Comparison of ENCODE assay signal across 8 cellular contexts in the genomic region with DNA sequence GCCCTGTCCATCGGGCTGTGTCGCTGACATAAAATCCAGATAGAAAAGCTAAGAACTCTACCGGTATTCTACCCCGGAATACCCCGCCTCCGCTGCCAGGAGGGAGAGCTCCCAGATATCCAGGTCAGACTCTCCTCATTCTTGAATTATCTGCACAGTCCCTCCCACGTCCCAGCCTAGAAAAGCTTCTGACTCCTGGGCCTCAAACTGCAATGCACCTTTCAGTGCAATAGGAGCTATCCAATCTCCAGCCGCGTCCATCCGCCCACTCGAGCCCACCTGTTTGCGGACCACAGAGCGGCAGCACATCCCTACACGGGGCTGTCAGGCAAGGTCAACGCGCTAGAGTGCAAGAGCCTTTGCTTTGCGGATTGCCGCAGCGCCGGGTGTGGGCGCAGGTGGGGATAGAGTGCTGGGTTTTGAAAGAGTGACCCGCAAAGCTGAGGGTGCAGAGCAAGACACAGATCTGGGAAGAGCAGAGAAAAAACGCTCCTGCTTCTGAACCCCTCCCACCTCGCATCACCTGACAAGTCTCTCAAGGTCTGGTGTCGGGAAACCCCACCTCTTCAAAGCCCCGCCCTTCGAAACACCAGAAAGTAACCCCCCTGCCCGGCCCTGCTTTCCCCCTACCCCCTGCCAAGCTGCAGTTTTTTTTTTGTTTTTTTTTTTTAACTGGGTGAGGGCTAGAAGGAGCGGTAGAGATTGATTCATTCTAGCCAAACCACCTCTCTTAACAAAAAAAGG. TPM values are rescaled to one million over a fixed set of nuclear protein-coding genes. Genes with fewer than 3 reads are reported as not detected.
DNase-seq lines count a peak whose midpoint lies in the region; ATAC-seq, FAIRE-seq and TF ChIP-seq lines count a peak whose summit lies in the region.

No MANE protein-coding gene starts in this region.

- no peaks in the 10 kb centered on the region for H3K27me3 ChIP-seq in breast epithelium
- no peaks in the 10 kb centered on the region for H3K27me3 ChIP-seq in smooth muscle cell (ENCODE audit: low read depth)

- H3K27ac ChIP-seq in breast epithelium (peak overlapping the region; percentile 98), smooth muscle cell (ENCODE audit: low read depth) (peak overlapping the region; percentile 96)

- H3K9me3 ChIP-seq in breast epithelium (no peaks in the 10 kb centered on the region), smooth muscle cell (replicated peaks; ENCODE audit: low read depth) (no peaks in the 10 kb centered on the region)

- WGBS in smooth muscle cell (ENCODE audit: low lambda C conversion rate) = 6% methylated on average over 29 of the region's 29 CpGs

- H4K20me1 ChIP-seq in smooth muscle cell (ENCODE audit: low read depth) = peaks cover 54% of the 10 kb centered on the region

- no peaks in the 10 kb centered on the region for H3K36me3 ChIP-seq in breast epithelium
- H3K36me3 ChIP-seq in smooth muscle cell (ENCODE audit: low read depth) = no peaks in the 10 kb centered on the region

- ATAC-seq in GM18870 (IDR thresholded peaks at IDR 0.05; ENCODE audit: unreplicated experiment) = no peak

- DNase-seq in C1 segment of cervical spinal cord (lab: John Stamatoyannopoulos, UW) = peak in 10 of 14 donors; percentile 19 to 89 (median 32)
- DNase-seq in H54 (ENCODE audit: insufficient read length, low spot score) = peak; percentile 74
- DNase-seq in NCI-H2081 (lab: John Stamatoyannopoulos, UW) = peak; percentile 82 to 83
- peak; percentile 76 to 87 for DNase-seq in breast epithelium (ENCODE audit: low spot score in 2 of 2)
- peak; percentile 55 for DNase-seq in inferior parietal cortex (ENCODE audit: extremely low spot score)
- DNase-seq in smooth muscle cell (lab: John Stamatoyannopoulos, UW; ENCODE audit: unreplicated experiment) = no peak

- TF ChIP-seq POLR2A in H54 (IDR thresholded peaks at IDR 0.05; ENCODE audit: low read depth, low read length) = no peak
- no peak for TF ChIP-seq POLR2A in breast epithelium (IDR thresholded peaks at IDR 0.05)

- H3F3A ChIP-seq in smooth muscle cell (ENCODE audit: low read depth) = peaks cover 7% of the 10 kb centered on the region

- peak overlapping the region; percentile 88 for H3K9ac ChIP-seq in smooth muscle cell (ENCODE audit: low read depth)

- TF ChIP-seq CTCF in WI38 (IDR thresholded peaks at IDR 0.05; ENCODE audit: low read depth, low read length) (no peak), breast epithelium (IDR thresholded peaks at IDR 0.05) (no peak), smooth muscle cell (IDR thresholded peaks at IDR 0.05; ENCODE audit: borderline replicate concordance, insufficient read depth, poor library complexity, severe bottlenecking) (no peak)

- H2AFZ ChIP-seq in smooth muscle cell (ENCODE audit: low read depth) = no peak overlapping the region

- no peak for FAIRE-seq in H54 (lab: Jason Lieb, UNC)

- intact Hi-C loops in breast epithelium (cut with DNase I; ENCODE audit: low total_unique reads) = no loop called here

- H3K4me3 ChIP-seq in WI38 (ENCODE audit: low read depth, low read length) (peak overlapping the region; percentile 87), breast epithelium (peak overlapping the region; percentile 62 to 82 (median 80)), smooth muscle cell (peak overlapping the region; percentile 71)

- H3K4me1 ChIP-seq in breast epithelium (peaks cover 4 to 32% of the 10 kb centered on the region in 2 donors), smooth muscle cell (ENCODE audit: low read depth) (peaks cover 13% of the 10 kb centered on the region)

- H3K79me2 ChIP-seq in smooth muscle cell (ENCODE audit: low read depth) = peaks cover 50% of the 10 kb centered on the region

- H3K4me2 ChIP-seq in smooth muscle cell = peak overlapping the region; percentile 98

RNA-seq across cellular contexts. Expression of a gene that starts 1.3 kb away (rescaled TPM):
- total RNA-seq in breast epithelium (10 to 100 TPM; 38.6 to 67.8 (median 43.6) TPM), smooth muscle cell (30.2 and 34.7 TPM in 2 replicates)
- polyA plus RNA-seq in smooth muscle cell = 75.9 and 81.6 TPM in 2 replicates

RNA-seq across cellular contexts. Expression of a gene that starts 5.0 kb away (rescaled TPM):
- 10 to 100 TPM; 12.6 to 27.2 (median 18.7) TPM for total RNA-seq in breast epithelium
- 9.6 and 11.0 TPM in 2 replicates for total RNA-seq in smooth muscle cell
- polyA plus RNA-seq in smooth muscle cell = 22.9 and 24.9 TPM in 2 replicates

RNA-seq across cellular contexts. Expression of a gene that starts 10.2 kb away (rescaled TPM):
- 10 to 100 TPM; 39.0 to 56.3 (median 39.8) TPM for total RNA-seq in breast epithelium
- total RNA-seq in smooth muscle cell = 19.0 and 23.7 TPM in 2 replicates
- 38.3 and 51.3 TPM in 2 replicates for polyA plus RNA-seq in smooth muscle cell

RNA-seq across cellular contexts. Expression of a gene that starts 13.8 kb away (rescaled TPM):
- total RNA-seq in breast epithelium = 100 to 1,000 TPM in 2 of 3 donors, 10 to 100 TPM in 1; 38.9 to 151 (median 103) TPM
- total RNA-seq in smooth muscle cell = 21.8 and 31.9 TPM in 2 replicates
- polyA plus RNA-seq in smooth muscle cell = 55.6 and 58.7 TPM in 2 replicates

RNA-seq across cellular contexts. Expression of a gene that starts 23.1 kb away (rescaled TPM):
- total RNA-seq in breast epithelium (10 to 100 TPM; 23.3 to 28.6 (median 26.9) TPM), smooth muscle cell (21.4 and 33.8 TPM in 2 replicates)
- polyA plus RNA-seq in smooth muscle cell = 23.1 and 24.0 TPM in 2 replicates
